ENCODE assay signal across 8 cellular contexts in genomic region chr7:44072364-44073231, GRCh38. TPM values are rescaled to one million over a fixed set of nuclear protein-coding genes. Genes with fewer than 3 reads are reported as not detected.
A peak's percentile ranks its signal among the peaks of the same experiment; 100 is the strongest.
DNase-seq lines count a peak whose midpoint lies in the region; ATAC-seq and TF ChIP-seq lines count a peak whose summit lies in the region.

No MANE protein-coding gene starts in this region.

- intact Hi-C loops in CD4-positive, alpha-beta T cell (cut with DNase I, micrococcal nuclease), result no loop called here
- intact Hi-C loops in HCT116 (cut with micrococcal nuclease) (loop anchor here (1.0 kb wide), 1 partner anchor 124 kb away; no protein-coding TSS in a partner anchor), Panc1 (cut with micrococcal nuclease; ENCODE audit: unreplicated experiment) (loop anchor here (5.0 kb wide), 1 partner anchor 125 kb away; no protein-coding TSS in a partner anchor), left cardiac atrium (cut with DNase I) (loop anchor here in 1 of 2 donors (1.0 kb wide), 1 partner anchor 124 kb away; no protein-coding TSS in a partner anchor)

- no peaks in the 10 kb centered on the region for H4K20me1 ChIP-seq in HCT116 (ENCODE audit: insufficient read depth)

- 0 out of 2 replicates have a peak overlapping the region, but pooled peaks have one; percentile 11 for H3K9ac ChIP-seq in HCT116 (ENCODE audit: low read length)

- peak; percentile 59 for ATAC-seq in CD4-positive, alpha-beta T cell (ENCODE audit: poor library complexity)
- ATAC-seq in HCT116 (peak; percentile 84), Panc1 (peak; percentile 70), left cardiac atrium (peak; percentile 60 to 63), HG03095 (IDR thresholded peaks at IDR 0.05; ENCODE audit: unreplicated experiment) (no peak), GM18498 (IDR thresholded peaks at IDR 0.05; ENCODE audit: unreplicated experiment) (no peak)

- peak overlapping the region; percentile 51 for H3K4me2 ChIP-seq in HCT116 (ENCODE audit: low read length)

- no peaks in the 10 kb centered on the region for H3K27me3 ChIP-seq in CD4-positive, alpha-beta T cell (ENCODE audit: control insufficient read depth, insufficient read depth, low read length)
- H3K27me3 ChIP-seq in HCT116 (ENCODE audit: insufficient read depth, low read length), result no peaks in the 10 kb centered on the region
- H3K27me3 ChIP-seq in Panc1 (ENCODE audit: control insufficient read depth, insufficient read depth, low read length), result no peaks in the 10 kb centered on the region

- DNase-seq in CD4-positive, alpha-beta T cell, result peak in 3 of 10 experiments; percentile 31 to 55 (median 35)
- DNase-seq in HCT116 (ENCODE audit: low read depth, low spot score), result peak; percentile 48
- no peak for DNase-seq in Panc1 (ENCODE audit: low read depth, low spot score)
- DNase-seq in anterior cingulate cortex (lab: John Stamatoyannopoulos, UW), result peak in 36 of 58 donors; percentile 10 to 70 (median 36)
- peak; percentile 91 for DNase-seq in left cardiac atrium
- DNase-seq in renal cortical epithelial cell (ENCODE audit: low read depth), result peak; percentile 83

- in situ Hi-C loops in Panc1 (cut with HindIII; ENCODE audit: low pct_unique_long_range_greater_than_20kb, low sequenced_read_pairs), result no loop called here

- no peak overlapping the region for H2AFZ ChIP-seq in HCT116 (ENCODE audit: low read depth, low read length, poor library complexity, severe bottlenecking)

- H3K4me3 Mint-ChIP-seq in CD4-positive, alpha-beta T cell, result no peak overlapping the region

- no peaks in the 10 kb centered on the region for H3K79me2 ChIP-seq in HCT116 (ENCODE audit: insufficient read depth, low read length)

- CTCF ChIA-PET in CD4-positive, alpha-beta T cell (lab: Charles Lee), result interaction anchor here (0.7 kb wide), 2 partner anchors 9 to 28 kb away, joined by 4 read pairs; partner anchors contain the start of gene DBNL
- CTCF ChIA-PET in HCT116 (lab: Charles Lee) (interaction anchor here (0.6 to 1.7 kb wide), 6 partner anchors 9 to 661 kb away, joined by 3 to 8 read pairs (median 4); no protein-coding TSS in a partner anchor), Panc1 (lab: Charles Lee) (interaction anchor here (0.6 kb wide), 1 partner anchor 33 kb away, joined by 7 read pairs; no protein-coding TSS in a partner anchor)

- BruUV-seq in HCT116 (replicated peaks; lab: Mats Ljungman, UMichigan) (no TSS peak), Panc1 (replicated peaks; lab: Mats Ljungman, UMichigan) (no TSS peak)

- TF ChIP-seq RAD21 in HCT116 (IDR thresholded peaks at IDR 0.05; ENCODE audit: low read depth), result peak; percentile 69

- peaks cover 15% of the 10 kb centered on the region for H3K4me1 Mint-ChIP-seq in CD4-positive, alpha-beta T cell (ENCODE audit: low read depth)

- no peaks in the 10 kb centered on the region for H3K9me3 Mint-ChIP-seq in CD4-positive, alpha-beta T cell

- H3K9me3 ChIP-seq in CD4-positive, alpha-beta T cell (ENCODE audit: control insufficient read depth, low read length), result no peaks in the 10 kb centered on the region
- H3K9me3 ChIP-seq in HCT116 (ENCODE audit: control insufficient read depth in 1 of 2, insufficient read depth in 1 of 2, low read depth in 1 of 2, low read length in 2 of 2) (no peaks in the 10 kb centered on the region), Panc1 (ENCODE audit: control insufficient read depth, insufficient read depth, low read depth, low read length) (no peaks in the 10 kb centered on the region)

- no peak overlapping the region for H3K27ac ChIP-seq in CD4-positive, alpha-beta T cell (ENCODE audit: low read depth, low read length)
- H3K27ac ChIP-seq in HCT116 (ENCODE audit: low read depth, low read length) (peak overlapping the region; percentile 45), Panc1 (ENCODE audit: low read length) (no peak overlapping the region)

- RAD21 ChIA-PET in HCT116 (lab: Charles Lee; ENCODE audit: low non-redundant PET in 1 of 2, low total read pairs in 2 of 2, uncharacterized antibody in 2 of 2, unreplicated experiment in 2 of 2), result no interaction called here

- H3K36me3 Mint-ChIP-seq in CD4-positive, alpha-beta T cell (ENCODE audit: low read depth), result peaks cover 57% of the 10 kb centered on the region

- H3K27me3 Mint-ChIP-seq in CD4-positive, alpha-beta T cell, result no peaks in the 10 kb centered on the region

- H3K36me3 ChIP-seq in HCT116 (ENCODE audit: control insufficient read depth in 1 of 2, insufficient read depth in 2 of 2, low read length in 2 of 2), result peaks cover 9 to 20% of the 10 kb centered on the region in 2 experiments; a peak in 3 of 4 replicates
- H3K36me3 ChIP-seq in Panc1 (ENCODE audit: control insufficient read depth, insufficient read depth, low read length), result no peaks in the 10 kb centered on the region

- H3K4me3 ChIP-seq in HCT116 (replicated peaks in 1 of 2; ENCODE audit: low read depth in 1 of 2, low read length in 2 of 2), result no peak overlapping the region
- no peak overlapping the region for H3K4me3 ChIP-seq in Panc1 (ENCODE audit: low read depth in 2 of 2, low read length in 2 of 2)

- TF ChIP-seq CTCF in CD4-positive, alpha-beta T cell (IDR thresholded peaks at IDR 0.05), result peak; percentile 17
- TF ChIP-seq CTCF in HCT116 (IDR thresholded peaks at IDR 0.05 in 2 of 3, conservative IDR thresholded peaks at IDR 0.05 in 1 of 3; ENCODE audit: borderline replicate concordance in 1 of 3, insufficient read depth in 1 of 3, low read depth in 2 of 3, low read length in 2 of 3) (peak; percentile 57 to 83 (median 72); a peak in 5 of 6 replicates), Panc1 (IDR thresholded peaks at IDR 0.05) (peak; percentile 86; the same call in 1 of the 2 replicates)

- TF ChIP-seq POLR2A in HCT116 (IDR thresholded peaks at IDR 0.05; ENCODE audit: borderline replicate concordance, extremely low read depth, insufficient read depth, insufficient read length), result no peak

- peak overlapping the region; percentile 68 for H3K27ac Mint-ChIP-seq in CD4-positive, alpha-beta T cell

- no peaks in the 10 kb centered on the region for H3K9me2 ChIP-seq in HCT116 (ENCODE audit: insufficient read depth)

- peaks cover 11 to 33% of the 10 kb centered on the region in 2 experiments for H3K4me1 ChIP-seq in HCT116 (ENCODE audit: control insufficient read depth in 1 of 2, insufficient read depth in 2 of 2, low read length in 2 of 2)
- H3K4me1 ChIP-seq in Panc1 (ENCODE audit: control insufficient read depth, insufficient read depth, low read length), result peaks cover 4% of the 10 kb centered on the region; the same call in 1 of the 2 replicates

- POLR2A ChIA-PET in CD4-positive, alpha-beta T cell (lab: Charles Lee), result interaction anchor here (1.0 to 2.2 kb wide), 3 partner anchors 8 to 28 kb away, joined by 3 to 10 read pairs (median 4); partner anchors contain the start of gene DBNL
- POLR2A ChIA-PET in HCT116 (lab: Charles Lee), result no interaction called here
- POLR2A ChIA-PET in Panc1 (lab: Charles Lee), result no interaction called here

TF ChIP-seq in HCT116, 20 proteins besides CTCF, POLR2A, EP300 and RAD21:
- TF ChIP-seq POLR2AphosphoS5 (IDR thresholded peaks at IDR 0.05; ENCODE audit: low read depth, low read length) (peak; percentile 48; the same call in 1 of the 2 replicates), JUND (IDR thresholded peaks at IDR 0.05) (no peak), TCF7L2 (IDR thresholded peaks at IDR 0.05; ENCODE audit: borderline replicate concordance, extremely low read depth, insufficient read depth, insufficient read length) (peak; percentile 41)

RNA-seq across cellular contexts. Expression of gene PGAM2, which starts 7.2 kb away (rescaled TPM):
- total RNA-seq in CD4-positive, alpha-beta T cell, result 1 to 10 TPM; 1.3 to 1.8 TPM
- 0.27 TPM for total RNA-seq in HCT116 (2021; ENCODE audit: unreplicated experiment)
- 0.39 and 0.42 TPM in 2 replicates for polyA plus RNA-seq in HCT116 (2012)
- total RNA-seq in Panc1 (2021; ENCODE audit: unreplicated experiment), result 1.3 TPM
- polyA plus RNA-seq in Panc1 (2012; ENCODE audit: insufficient read length), result 0.99 TPM
- 1,000 to 10,000 TPM in 1 of 2 donors, 100 to 1,000 TPM in 1; 799 to 1,159 TPM for total RNA-seq in left cardiac atrium
- total RNA-seq in renal cortical epithelial cell, result 0.15 TPM in 1 of 2 replicates, not detected in the other

RNA-seq across cellular contexts. Expression of gene POLM, which starts 9.7 kb away (rescaled TPM):
- 10 to 100 TPM; 33.6 to 35.6 TPM for total RNA-seq in CD4-positive, alpha-beta T cell
- total RNA-seq in HCT116 (2021; ENCODE audit: unreplicated experiment), result 28.7 TPM
- 13.4 and 13.5 TPM in 2 replicates for polyA plus RNA-seq in HCT116 (2012)
- total RNA-seq in Panc1 (2021; ENCODE audit: unreplicated experiment), result 36.9 TPM
- polyA plus RNA-seq in Panc1 (2012; ENCODE audit: insufficient read length), result 25.4 TPM
- total RNA-seq in left cardiac atrium, result 10 to 100 TPM; 20.0 to 22.1 TPM
- total RNA-seq in renal cortical epithelial cell, result 8.0 and 15.3 TPM in 2 replicates

RNA-seq across cellular contexts. Expression of gene DBNL, which starts 28.1 kb away (rescaled TPM):
- 10 to 100 TPM; 88.5 to 90.6 TPM for total RNA-seq in CD4-positive, alpha-beta T cell
- 39.4 TPM for total RNA-seq in HCT116 (2021; ENCODE audit: unreplicated experiment)
- 36.9 and 38.3 TPM in 2 replicates for polyA plus RNA-seq in HCT116 (2012)
- total RNA-seq in Panc1 (2021; ENCODE audit: unreplicated experiment), result 111 TPM
- 215 TPM for polyA plus RNA-seq in Panc1 (2012; ENCODE audit: insufficient read length)
- 10 to 100 TPM; 42.1 to 48.7 TPM for total RNA-seq in left cardiac atrium
- total RNA-seq in renal cortical epithelial cell, result 158 and 181 TPM in 2 replicates

RNA-seq across cellular contexts. Expression of gene AEBP1, which starts 31.5 kb away (rescaled TPM):
- 10 to 100 TPM; 20.3 to 21.3 TPM for total RNA-seq in CD4-positive, alpha-beta T cell
- total RNA-seq in HCT116 (2021; ENCODE audit: unreplicated experiment) (0.49 TPM), Panc1 (2021; ENCODE audit: unreplicated experiment) (0.62 TPM), left cardiac atrium (100 to 1,000 TPM in 1 of 2 donors, 10 to 100 TPM in 1; 65.0 to 117 TPM), renal cortical epithelial cell (3.5 and 19.0 TPM in 2 replicates)
- 0.05 and 0.18 TPM in 2 replicates for polyA plus RNA-seq in HCT116 (2012)
- polyA plus RNA-seq in Panc1 (2012; ENCODE audit: insufficient read length), result 1.2 TPM

RNA-seq across cellular contexts. Expression of gene POLD2, which starts 50.8 kb away (rescaled TPM):
- total RNA-seq in CD4-positive, alpha-beta T cell, result 10 to 100 TPM; 45.2 to 48.3 TPM
- total RNA-seq in HCT116 (2021; ENCODE audit: unreplicated experiment), result 237 TPM
- 250 and 261 TPM in 2 replicates for polyA plus RNA-seq in HCT116 (2012)
- 195 TPM for total RNA-seq in Panc1 (2021; ENCODE audit: unreplicated experiment)
- polyA plus RNA-seq in Panc1 (2012; ENCODE audit: insufficient read length), result 263 TPM
- 10 to 100 TPM; 95.8 to 98.9 TPM for total RNA-seq in left cardiac atrium
- total RNA-seq in renal cortical epithelial cell, result 58.3 and 58.9 TPM in 2 replicates

Comparison
In these comparisons a context has a peak if more than half of its experiments do, and no peak if none do; other contexts are left out.
1. ATAC-seq: peak in CD4-positive, alpha-beta T cell (single experiment), HCT116 (single experiment), Panc1 (single experiment) and left cardiac atrium (2 of 2); none in HG03095 (single experiment) and GM18498 (single experiment).
2. CTCF ChIP-seq: peak in every context shown above with its lines; median percentile 86 in Panc1; 72 in HCT116; 17 in CD4-positive, alpha-beta T cell.
3. RNA of gene PGAM2, which starts 7.2 kb away (total RNA-seq): 799 to 1,159 TPM in left cardiac atrium; 1.3 to 1.8 TPM in CD4-positive, alpha-beta T cell, 1.3 TPM in Panc1 (single experiment), 0.27 TPM in HCT116 (single experiment) and 0.15 TPM in renal cortical epithelial cell; every median in the first group is over 100 times any median in the second.
4. intact Hi-C loops: an anchor here in HCT116 (1.0 kb wide) and Panc1 (5.0 kb wide); none called in CD4-positive, alpha-beta T cell.